Comparison of ENCODE assay signal across 9 cellular contexts in genomic region chr7:157568071-157568784, GRCh38.
DNase-seq lines count a peak whose midpoint lies in the region; ATAC-seq, FAIRE-seq and TF ChIP-seq lines count a peak whose summit lies in the region.
"Had no signal": no experiment of that assay in that cellular context is flagged by ENCODE, and none has a peak within 500 bp of the region (broad histone marks: within the 10 kb centered on the region; RNA-seq: fewer than 3 reads in every experiment).

No MANE protein-coding gene starts in this region.

- DNase-seq in T-helper 1 cell (no peak), astrocyte (ENCODE audit: low read depth) (no peak), right lobe of liver (no peak), HEK293T (ENCODE audit: extremely low spot score) (no peak), activated gamma-delta T cell (lab: John Stamatoyannopoulos, UW) (no peak)

- H3K4me3 ChIP-seq in astrocyte (ENCODE audit: insufficient read depth, low read depth, low read length) (peak overlapping the region; percentile 69), right lobe of liver (peak overlapping the region; percentile 37 to 48 (median 44)), thymus (ENCODE audit: low read length) (peak overlapping the region; percentile 43)
- H3K4me3 ChIP-seq: A549 had no signal

- H2AFZ ChIP-seq in astrocyte (ENCODE audit: low read depth, low read length) = peak overlapping the region; percentile 92

- no peaks in the 10 kb centered on the region for H3K36me3 ChIP-seq in astrocyte (ENCODE audit: insufficient read depth, low read length)
- no peaks in the 10 kb centered on the region for H3K36me3 ChIP-seq in right lobe of liver
- H3K36me3 ChIP-seq in thymus (ENCODE audit: control insufficient read depth, insufficient read depth) = no peaks in the 10 kb centered on the region

- POLR2A ChIA-PET in HEK293T (lab: Yijun Ruan, JAX) = no interaction called here

- H3K4me3 Mint-ChIP-seq in T-helper 1 cell treated with Interleukin-12 subunit alpha and Interleukin-12 subunit beta and Interleukin-4 antibody, amounts not matched to agents 30 μg/mL and 1 μg/mL, for 36 hours = peak overlapping the region; percentile 85
- H3K4me3 Mint-ChIP-seq in astrocyte (ENCODE audit: unreplicated experiment) = no peak overlapping the region

- peaks cover 30% of the 10 kb centered on the region for H3K4me1 Mint-ChIP-seq in T-helper 1 cell treated with Interleukin-12 subunit alpha and Interleukin-12 subunit beta and Interleukin-4 antibody, amounts not matched to agents 30 μg/mL and 1 μg/mL, for 36 hours (ENCODE audit: low read depth)
- H3K4me1 Mint-ChIP-seq in astrocyte (ENCODE audit: low read depth, unreplicated experiment) = no peaks in the 10 kb centered on the region

- H3K9ac ChIP-seq in astrocyte (ENCODE audit: low read length) = peak overlapping the region; percentile 73

- no peak for ATAC-seq in right lobe of liver
- ATAC-seq in GM18511 (IDR thresholded peaks at IDR 0.05; ENCODE audit: unreplicated experiment) = no peak
- ATAC-seq: A549 had no signal

- H3K36me3 Mint-ChIP-seq in T-helper 1 cell treated with Interleukin-12 subunit alpha and Interleukin-12 subunit beta and Interleukin-4 antibody, amounts not matched to agents 30 μg/mL and 1 μg/mL, for 36 hours (ENCODE audit: low read depth) = no peaks in the 10 kb centered on the region
- H3K36me3 Mint-ChIP-seq in astrocyte (ENCODE audit: low read depth, unreplicated experiment) = no peaks in the 10 kb centered on the region

- peaks cover 50% of the 10 kb centered on the region for H3K4me1 ChIP-seq in astrocyte (ENCODE audit: insufficient read depth, low read length)
- no peaks in the 10 kb centered on the region for H3K4me1 ChIP-seq in right lobe of liver
- H3K4me1 ChIP-seq in thymus (ENCODE audit: control insufficient read depth, insufficient read depth, low read length) = no peaks in the 10 kb centered on the region
- H3K4me1 ChIP-seq: A549 had no signal

- peaks cover 6% of the 10 kb centered on the region for H3K27me3 Mint-ChIP-seq in T-helper 1 cell treated with Interleukin-12 subunit alpha and Interleukin-12 subunit beta and Interleukin-4 antibody, amounts not matched to agents 30 μg/mL and 1 μg/mL, for 36 hours (ENCODE audit: low read depth)
- no peaks in the 10 kb centered on the region for H3K27me3 Mint-ChIP-seq in astrocyte (ENCODE audit: low read depth, unreplicated experiment)

- H3K79me2 ChIP-seq in astrocyte (ENCODE audit: insufficient read depth, low read length) = peaks cover 7% of the 10 kb centered on the region

- CTCF ChIA-PET in HEK293T (lab: Yijun Ruan, JAX) = no interaction called here

- no peaks in the 10 kb centered on the region for H4K20me1 ChIP-seq in astrocyte (ENCODE audit: insufficient read depth, low read length)

- no peaks in the 10 kb centered on the region for H3K9me3 Mint-ChIP-seq in T-helper 1 cell treated with Interleukin-12 subunit alpha and Interleukin-12 subunit beta and Interleukin-4 antibody, amounts not matched to agents 30 μg/mL and 1 μg/mL, for 36 hours
- H3K9me3 Mint-ChIP-seq in astrocyte (ENCODE audit: unreplicated experiment) = peaks cover 18% of the 10 kb centered on the region

- H3K27ac ChIP-seq in astrocyte (ENCODE audit: low read depth, low read length) = peak overlapping the region; percentile 63
- H3K27ac ChIP-seq in right lobe of liver = peak overlapping the region in 1 of 3 donors; percentile 18
- no peak overlapping the region for H3K27ac ChIP-seq in thymus (ENCODE audit: low read depth)
- H3K27ac ChIP-seq: A549 had no signal

- H3K4me2 ChIP-seq in astrocyte (ENCODE audit: low read length) = peak overlapping the region; percentile 92
- H3K4me2 ChIP-seq: A549 had no signal

- no peak for TF ChIP-seq POLR2A in right lobe of liver (IDR thresholded peaks at IDR 0.05)

- H3K27ac Mint-ChIP-seq in T-helper 1 cell treated with Interleukin-12 subunit alpha and Interleukin-12 subunit beta and Interleukin-4 antibody, amounts not matched to agents 30 μg/mL and 1 μg/mL, for 36 hours = peak overlapping the region; percentile 74
- no peak overlapping the region for H3K27ac Mint-ChIP-seq in astrocyte (ENCODE audit: unreplicated experiment)

- no peak for FAIRE-seq in astrocyte (lab: Jason Lieb, UNC)
- FAIRE-seq: A549 had no signal

- intact Hi-C loops in right lobe of liver (cut with DNase I) = no loop called here

- WGBS in right lobe of liver (ENCODE audit: insufficient coverage, low coverage, low lambda C conversion rate, missing lambda C conversion rate) = 34% methylated on average over 18 of the region's 26 CpGs
- WGBS in thymus = 63% methylated on average over 26 of the region's 26 CpGs

- H3K27me3 ChIP-seq in astrocyte (ENCODE audit: insufficient read depth, low read length) (no peaks in the 10 kb centered on the region), right lobe of liver (no peaks in the 10 kb centered on the region), thymus (ENCODE audit: control insufficient read depth, insufficient read depth) (no peaks in the 10 kb centered on the region)

- no peak for TF ChIP-seq CTCF in astrocyte (IDR thresholded peaks at IDR 0.05; ENCODE audit: insufficient read depth, low read depth, low read length)
- no peak for TF ChIP-seq CTCF in right lobe of liver (IDR thresholded peaks at IDR 0.05)

- no peaks in the 10 kb centered on the region for H3K9me3 ChIP-seq in astrocyte (ENCODE audit: insufficient read depth, low read depth, low read length)
- no peaks in the 10 kb centered on the region for H3K9me3 ChIP-seq in right lobe of liver
- no peaks in the 10 kb centered on the region for H3K9me3 ChIP-seq in thymus (ENCODE audit: control insufficient read depth)
- H3K9me3 ChIP-seq: A549 had no signal

TF ChIP-seq in HEK293T, 16 proteins besides CTCF, POLR2A, EP300 and RAD21:
- no peak for TF ChIP-seq ELF4 (IDR thresholded peaks at IDR 0.05)
- TF ChIP-seq FOXA1 (IDR thresholded peaks at IDR 0.05) = no peak
- TF ChIP-seq PKNOX1 (IDR thresholded peaks at IDR 0.05) = no peak
- no peak for TF ChIP-seq FOXM1 (IDR thresholded peaks at IDR 0.05; ENCODE audit: borderline replicate concordance)
- TF ChIP-seq HDGF (IDR thresholded peaks at IDR 0.05; ENCODE audit: borderline replicate concordance) = no peak
- no peak for TF ChIP-seq ZNF384 (IDR thresholded peaks at IDR 0.05)
- no peak for TF ChIP-seq FOXK2 (IDR thresholded peaks at IDR 0.05)
- no peak for TF ChIP-seq L3MBTL2 (conservative IDR thresholded peaks at IDR 0.05)
- TF ChIP-seq LEF1 (IDR thresholded peaks at IDR 0.05; ENCODE audit: borderline replicate concordance) = no peak
- no peak for TF ChIP-seq NFRKB (IDR thresholded peaks at IDR 0.05)
- TF ChIP-seq CTBP1 (IDR thresholded peaks at IDR 0.05; ENCODE audit: borderline replicate concordance) = no peak
- no peak for TF ChIP-seq SUZ12 (IDR thresholded peaks at IDR 0.05)
- no peak for TF ChIP-seq SP1 (IDR thresholded peaks at IDR 0.05)
- TF ChIP-seq BHLHE40 (IDR thresholded peaks at IDR 0.05; ENCODE audit: borderline replicate concordance) = no peak
- no peak for TF ChIP-seq TARDBP (IDR thresholded peaks at IDR 0.05)
TF ChIP-seq in HEK293T: peak in this region for 0.
